Comparison of ENCODE assay signal across 18 cellular contexts in the genomic region with DNA sequence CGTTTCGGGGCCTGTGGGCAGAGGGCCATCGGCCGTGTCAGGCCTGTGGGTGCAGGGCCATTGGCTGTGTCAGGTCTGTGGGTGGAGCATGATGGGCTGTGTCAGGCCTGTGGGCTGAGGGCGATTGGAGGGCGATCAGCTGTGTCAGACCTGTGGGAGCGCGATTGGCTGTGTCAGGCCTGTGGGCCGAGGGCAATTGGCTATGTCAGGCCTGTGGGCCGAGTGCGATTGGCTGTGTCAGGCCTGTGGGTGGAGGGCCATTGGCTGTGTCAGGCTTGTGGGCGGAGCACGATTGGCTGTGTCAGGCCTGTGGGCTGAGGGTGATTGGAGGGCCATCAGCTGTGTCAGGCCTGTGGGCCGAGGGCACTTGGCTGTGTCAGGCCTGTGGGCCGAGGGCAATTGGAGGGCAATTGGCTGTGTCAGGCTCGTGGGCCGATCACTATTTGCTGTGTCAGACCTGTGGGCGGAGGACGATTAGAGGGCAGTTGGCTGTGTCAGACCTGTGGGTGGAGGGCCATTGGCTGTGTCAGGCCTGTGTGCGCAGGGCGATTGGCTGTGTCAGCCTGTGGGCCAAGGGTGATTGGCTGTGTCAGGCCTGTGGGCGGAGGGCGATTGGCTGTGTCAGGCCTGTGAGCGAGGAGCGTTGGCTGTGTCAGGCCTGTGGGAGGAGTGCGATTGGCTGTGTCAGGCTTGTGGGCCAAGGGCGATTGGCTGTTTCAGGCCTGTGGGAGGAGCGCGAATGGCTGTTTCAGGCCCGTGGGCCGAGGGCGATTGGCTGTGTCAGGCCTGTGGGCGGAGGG. TPM values are rescaled to one million over a fixed set of nuclear protein-coding genes. Genes with fewer than 3 reads are reported as not detected.
DNase-seq lines count a peak whose midpoint lies in the region; ATAC-seq and TF ChIP-seq lines count a peak whose summit lies in the region.
"Had no signal": no experiment of that assay in that cellular context is flagged by ENCODE, and none has a peak within 500 bp of the region (broad histone marks: within the 10 kb centered on the region; RNA-seq: fewer than 3 reads in every experiment).

No MANE protein-coding gene starts in this region.

- no peak for TF ChIP-seq CTCF in PC-9 (conservative IDR thresholded peaks at IDR 0.05)

- POLR2A ChIA-PET in PC-9 (lab: Charles Lee; ENCODE audit: unreplicated experiment) = no interaction called here

- no peaks in the 10 kb centered on the region for H3K27me3 Mint-ChIP-seq in effector memory CD8-positive, alpha-beta T cell
- H3K27me3 Mint-ChIP-seq: activated B cell treated with CpG ODN at 0.5 μM for 24 hours had no signal

- H3K27ac Mint-ChIP-seq in effector memory CD8-positive, alpha-beta T cell = peak overlapping the region; percentile 57 to 88
- H3K27ac Mint-ChIP-seq: activated B cell treated with CpG ODN at 0.5 μM for 24 hours had no signal

- CTCF ChIA-PET in PC-9 (lab: Charles Lee) = no interaction called here

- H3K79me2 ChIP-seq in PC-9 (ENCODE audit: low read depth) = no peaks in the 10 kb centered on the region
- H3K79me2 ChIP-seq: parathyroid adenoma had no signal

- no TSS peak for BruUV-seq in PC-9 (replicated peaks; lab: Mats Ljungman, UMichigan)

- H3K36me3 ChIP-seq in PC-9 (ENCODE audit: low read depth) = peaks cover 23% of the 10 kb centered on the region
- H3K36me3 ChIP-seq: colonic mucosa had no signal

- H3K36me3 Mint-ChIP-seq in effector memory CD8-positive, alpha-beta T cell (ENCODE audit: insufficient read depth) = peaks cover 18% of the 10 kb centered on the region

- H3K4me3 Mint-ChIP-seq in effector memory CD8-positive, alpha-beta T cell = no peak overlapping the region
- H3K4me3 Mint-ChIP-seq: activated B cell treated with CpG ODN at 0.5 μM for 24 hours had no signal

- DNase-seq in CD1c-positive myeloid dendritic cell (ENCODE audit: extremely low spot score) = peak; percentile 7
- DNase-seq in effector memory CD8-positive, alpha-beta T cell = no peak
- DNase-seq in myocyte (ENCODE audit: low read depth) = peak; percentile 18
- DNase-seq in PC-9 = no peak
- no peak for DNase-seq in NCI-H1930 (lab: John Stamatoyannopoulos, UW)
- DNase-seq in HPDE6-E6E7 (ENCODE audit: extremely low spot score) = no peak
- DNase-seq: activated B cell treated with CpG ODN at 0.5 μM for 24 hours, AML-193, colonic mucosa, DMS79, mesenchymal stem cell, MV-4-11, NCI-H2227 treated with DMSO at 0.1 percent for 48 hours, tibial artery had no signal

- no peaks in the 10 kb centered on the region for H3K4me1 ChIP-seq in PC-9 (replicated peaks; ENCODE audit: insufficient read depth)
- H3K4me1 ChIP-seq: colonic mucosa, esophagus muscularis mucosa, parathyroid adenoma, tibial artery had no signal

- peaks cover 12% of the 10 kb centered on the region; the same call in 1 of the 2 replicates for H3K9me3 ChIP-seq in PC-9 (ENCODE audit: insufficient read depth, low read depth)
- H3K9me3 ChIP-seq: colonic mucosa, esophagus muscularis mucosa, tibial artery had no signal

- H3K4me3 ChIP-seq in PC-9 = no peak overlapping the region
- H3K4me3 ChIP-seq: colonic mucosa, esophagus muscularis mucosa, tibial artery had no signal

- H4K20me1 ChIP-seq in PC-9 (ENCODE audit: insufficient read depth) = no peaks in the 10 kb centered on the region

- no peaks in the 10 kb centered on the region for H3K9me2 ChIP-seq in PC-9 (ENCODE audit: insufficient read depth)

- H3K9me3 Mint-ChIP-seq in effector memory CD8-positive, alpha-beta T cell = no peaks in the 10 kb centered on the region
- H3K9me3 Mint-ChIP-seq: activated B cell treated with CpG ODN at 0.5 μM for 24 hours had no signal

- peaks cover 6 to 7% of the 10 kb centered on the region in 2 donors for H3K4me1 Mint-ChIP-seq in effector memory CD8-positive, alpha-beta T cell (ENCODE audit: low read depth in 2 of 2)
- H3K4me1 Mint-ChIP-seq: activated B cell treated with CpG ODN at 0.5 μM for 24 hours had no signal

- intact Hi-C loops in PC-9 (cut with micrococcal nuclease; ENCODE audit: unreplicated experiment) = no loop called here

- H2AFZ ChIP-seq in PC-9 = no peak overlapping the region
- H2AFZ ChIP-seq: parathyroid adenoma had no signal

- no peaks in the 10 kb centered on the region for H3K27me3 ChIP-seq in PC-9 (ENCODE audit: insufficient read depth, low read depth)
- H3K27me3 ChIP-seq: colonic mucosa, esophagus muscularis mucosa, tibial artery had no signal

- no peak overlapping the region for H3K4me2 ChIP-seq in PC-9

- ATAC-seq in HG03442 (IDR thresholded peaks at IDR 0.05; ENCODE audit: unreplicated experiment) (peak; percentile 38), GM18861 (IDR thresholded peaks at IDR 0.05; ENCODE audit: unreplicated experiment) (no peak)
- no peak for ATAC-seq in effector memory CD8-positive, alpha-beta T cell (replicated peaks)

- peaks cover 15% of the 10 kb centered on the region for H3F3A ChIP-seq in PC-9 (ENCODE audit: insufficient read depth, low read depth)

- no peak overlapping the region for H3K27ac ChIP-seq in PC-9
- H3K27ac ChIP-seq: colonic mucosa, esophagus muscularis mucosa, parathyroid adenoma, tibial artery had no signal

RNA-seq across cellular contexts. Expression of a gene that starts 54.1 kb away (rescaled TPM):
- total RNA-seq in myocyte = 9.2 and 9.6 TPM in 2 replicates
- 14.1 TPM for polyA plus RNA-seq in myocyte (2012)
- 34.8 and 35.4 TPM in 2 replicates for total RNA-seq in PC-9 (2021)

Comparison
In these comparisons a context has a peak if more than half of its experiments do, and no peak if none do; other contexts are left out.
1. DNase-seq: peak in CD1c-positive myeloid dendritic cell (single experiment) and myocyte (single experiment); none in effector memory CD8-positive, alpha-beta T cell (0 of 3), PC-9 (0 of 2), NCI-H1930 (0 of 2) and HPDE6-E6E7 (single experiment).